Comparison of ENCODE assay signal across 14 cellular contexts in the genomic region with DNA sequence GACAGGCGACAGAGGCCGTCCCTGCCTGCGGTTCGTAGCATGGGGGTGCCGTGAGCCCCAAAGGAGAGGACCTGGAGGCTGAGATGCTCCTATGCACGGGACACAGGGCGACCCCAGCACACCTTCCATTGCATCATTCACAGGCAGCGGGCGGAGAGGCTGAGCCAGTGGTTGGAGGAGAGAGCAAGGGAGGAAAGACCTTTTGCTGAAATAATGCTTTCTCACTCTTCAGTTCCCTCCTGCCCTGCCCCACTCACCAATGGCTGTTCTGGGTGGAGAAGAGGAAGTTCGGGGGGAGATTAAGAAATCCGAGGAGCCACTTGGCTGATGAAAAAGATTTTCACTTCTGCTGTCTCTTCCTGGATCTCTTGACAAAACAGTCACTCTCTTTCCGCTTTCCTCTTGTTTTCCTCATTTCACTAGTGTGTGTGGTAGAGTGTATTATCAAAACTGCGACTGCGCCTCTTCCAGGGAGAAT. TPM values are rescaled to one million over a fixed set of nuclear protein-coding genes. Genes with fewer than 3 reads are reported as not detected.
DNase-seq lines count a peak whose midpoint lies in the region; ATAC-seq and TF ChIP-seq lines count a peak whose summit lies in the region.
"Had no signal": no experiment of that assay in that cellular context is flagged by ENCODE, and none has a peak within 500 bp of the region (broad histone marks: within the 10 kb centered on the region; RNA-seq: fewer than 3 reads in every experiment).

A gene with protein sequence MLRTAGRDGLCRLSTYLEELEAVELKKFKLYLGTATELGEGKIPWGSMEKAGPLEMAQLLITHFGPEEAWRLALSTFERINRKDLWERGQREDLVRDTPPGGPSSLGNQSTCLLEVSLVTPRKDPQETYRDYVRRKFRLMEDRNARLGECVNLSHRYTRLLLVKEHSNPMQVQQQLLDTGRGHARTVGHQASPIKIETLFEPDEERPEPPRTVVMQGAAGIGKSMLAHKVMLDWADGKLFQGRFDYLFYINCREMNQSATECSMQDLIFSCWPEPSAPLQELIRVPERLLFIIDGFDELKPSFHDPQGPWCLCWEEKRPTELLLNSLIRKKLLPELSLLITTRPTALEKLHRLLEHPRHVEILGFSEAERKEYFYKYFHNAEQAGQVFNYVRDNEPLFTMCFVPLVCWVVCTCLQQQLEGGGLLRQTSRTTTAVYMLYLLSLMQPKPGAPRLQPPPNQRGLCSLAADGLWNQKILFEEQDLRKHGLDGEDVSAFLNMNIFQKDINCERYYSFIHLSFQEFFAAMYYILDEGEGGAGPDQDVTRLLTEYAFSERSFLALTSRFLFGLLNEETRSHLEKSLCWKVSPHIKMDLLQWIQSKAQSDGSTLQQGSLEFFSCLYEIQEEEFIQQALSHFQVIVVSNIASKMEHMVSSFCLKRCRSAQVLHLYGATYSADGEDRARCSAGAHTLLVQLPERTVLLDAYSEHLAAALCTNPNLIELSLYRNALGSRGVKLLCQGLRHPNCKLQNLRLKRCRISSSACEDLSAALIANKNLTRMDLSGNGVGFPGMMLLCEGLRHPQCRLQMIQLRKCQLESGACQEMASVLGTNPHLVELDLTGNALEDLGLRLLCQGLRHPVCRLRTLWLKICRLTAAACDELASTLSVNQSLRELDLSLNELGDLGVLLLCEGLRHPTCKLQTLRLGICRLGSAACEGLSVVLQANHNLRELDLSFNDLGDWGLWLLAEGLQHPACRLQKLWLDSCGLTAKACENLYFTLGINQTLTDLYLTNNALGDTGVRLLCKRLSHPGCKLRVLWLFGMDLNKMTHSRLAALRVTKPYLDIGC (minus strand): TSS at position 181 of the 478 bp plus-strand sequence. CDS start 140 bp downstream, at position 41.

- BruUV-seq in Caco-2 (replicated peaks; lab: Mats Ljungman, UMichigan) = no TSS peak
- no TSS peak for BruUV-seq in mammary epithelial cell (replicated peaks; lab: Mats Ljungman, UMichigan)

- no peaks in the 10 kb centered on the region for H3K27me3 ChIP-seq in Caco-2 (replicated peaks; ENCODE audit: control insufficient read depth, insufficient read depth, low read length)
- H3K27me3 ChIP-seq in mammary epithelial cell (ENCODE audit: insufficient read depth, low read length) = no peaks in the 10 kb centered on the region
- H3K27me3 ChIP-seq: brain microvascular endothelial cell had no signal

- CTCF ChIA-PET in Caco-2 (lab: Charles Lee) = no interaction called here
- CTCF ChIA-PET in mammary epithelial cell (lab: Charles Lee; ENCODE audit: low non-redundant PET) = no interaction called here

- no peaks in the 10 kb centered on the region for H3K27me3 Mint-ChIP-seq in Caco-2 (ENCODE audit: insufficient read depth, unreplicated experiment)
- H3K27me3 Mint-ChIP-seq in natural killer cell treated with Interleukin-12 subunit alpha and Interleukin-12 subunit beta and Interleukin-15 and Interleukin-18, amount 100 ng/mL, for 72 hours = peaks cover 26 to 28% of the 10 kb centered on the region in 2 donors

- no peak within 1 kb of the TSS for H3K4me2 ChIP-seq in mammary epithelial cell (ENCODE audit: insufficient read depth, low read depth, low read length)

- H3K4me3 ChIP-seq in Caco-2 (ENCODE audit: low read depth, low read length) (no peak within 1 kb of the TSS), mammary epithelial cell (replicated peaks in 1 of 3; ENCODE audit: insufficient read depth in 1 of 3, low read depth in 2 of 3, low read length in 3 of 3) (no peak within 1 kb of the TSS)

- H3K36me3 ChIP-seq in Caco-2 (ENCODE audit: control insufficient read depth, insufficient read depth, low read length) (no peaks in the 10 kb centered on the region), mammary epithelial cell (ENCODE audit: insufficient read depth, low read length) (no peaks in the 10 kb centered on the region)
- H3K36me3 ChIP-seq: brain microvascular endothelial cell had no signal

- no peak within 1 kb of the TSS for H3K27ac ChIP-seq in mammary epithelial cell (ENCODE audit: insufficient read depth, low read depth, low read length)
- H3K27ac ChIP-seq: brain microvascular endothelial cell had no signal

- H2AFZ ChIP-seq in mammary epithelial cell (ENCODE audit: low read depth, low read length) = no peak within 1 kb of the TSS

- peak within 1 kb of the TSS; percentile 79 for H3K27ac Mint-ChIP-seq in Caco-2 (ENCODE audit: unreplicated experiment)
- H3K27ac Mint-ChIP-seq in natural killer cell treated with Interleukin-12 subunit alpha and Interleukin-12 subunit beta and Interleukin-15 and Interleukin-18, amount 100 ng/mL, for 72 hours = peak within 1 kb of the TSS in 1 of 2 donors; percentile 67
- H3K27ac Mint-ChIP-seq: activated T-helper 2 cell treated with anti-CD3 and anti-CD28 coated beads, Interferon-gamma antibody, Interleukin-2, Interleukin-4, amounts not matched to agents 10 μg/mL and 5 μg/mL and 100 μg/mL, durations not matched to agents 14 hours and 24 hours and 36 hours had no signal

- no peaks in the 10 kb centered on the region for H4K20me1 ChIP-seq in mammary epithelial cell (ENCODE audit: insufficient read depth, low read length)

- DNase-seq in Caco-2 = no peak
- DNase-seq in NOMO-1 treated with dmso at 0.1 percent for 144 hours (lab: John Stamatoyannopoulos, UW; ENCODE audit: unreplicated experiment) = peak; percentile 94
- DNase-seq in Right ventricle myocardium superior = peak; percentile 51
- no peak for DNase-seq in natural killer cell treated with Interleukin-12 subunit alpha and Interleukin-12 subunit beta and Interleukin-15 and Interleukin-18, amount 100 ng/mL, for 72 hours (ENCODE audit: low spot score)
- DNase-seq in NAMALWA (ENCODE audit: low spot score) = no peak
- no peak for DNase-seq in kidney tubule cell (ENCODE audit: low spot score)
- no peak for DNase-seq in mammary epithelial cell
- no peak for DNase-seq in occipital lobe (lab: John Stamatoyannopoulos, UW)
- DNase-seq: activated CD4-positive, alpha-beta T cell treated with anti-CD3 and anti-CD28 coated beads for 1 hour; brain microvascular endothelial cell; NCI-H1105 treated with DMSO at 0.1 percent for 48 hours; NCI-H524 had no signal

- no peaks in the 10 kb centered on the region for H3K9me3 Mint-ChIP-seq in Caco-2 (ENCODE audit: unreplicated experiment)
- H3K9me3 Mint-ChIP-seq in natural killer cell treated with Interleukin-12 subunit alpha and Interleukin-12 subunit beta and Interleukin-15 and Interleukin-18, amount 100 ng/mL, for 72 hours = no peaks in the 10 kb centered on the region
- H3K9me3 Mint-ChIP-seq: activated T-helper 2 cell treated with anti-CD3 and anti-CD28 coated beads, Interferon-gamma antibody, Interleukin-2, Interleukin-4, amounts not matched to agents 10 μg/mL and 5 μg/mL and 100 μg/mL, durations not matched to agents 14 hours and 24 hours and 36 hours had no signal

- H3K79me2 ChIP-seq in mammary epithelial cell (ENCODE audit: insufficient read depth, low read length) = no peaks in the 10 kb centered on the region

- no peak for TF ChIP-seq CTCF in Caco-2 (IDR thresholded peaks at IDR 0.05; ENCODE audit: insufficient read depth in 1 of 2, low read depth in 1 of 2, low read length in 1 of 2, severe bottlenecking in 1 of 2, unreplicated experiment in 1 of 2)
- no peak for TF ChIP-seq CTCF in mammary epithelial cell (conservative IDR thresholded peaks at IDR 0.05 in 1 of 2, IDR thresholded peaks at IDR 0.05 in 1 of 2; ENCODE audit: extremely low read depth in 1 of 2, insufficient read depth in 1 of 2, low read depth in 1 of 2, low read length in 2 of 2)

- peaks cover 6% of the 10 kb centered on the region for H3K36me3 Mint-ChIP-seq in Caco-2 (ENCODE audit: insufficient read depth, unreplicated experiment)
- no peaks in the 10 kb centered on the region for H3K36me3 Mint-ChIP-seq in natural killer cell treated with Interleukin-12 subunit alpha and Interleukin-12 subunit beta and Interleukin-15 and Interleukin-18, amount 100 ng/mL, for 72 hours

- H3K4me1 ChIP-seq in Caco-2 (no peaks in the 10 kb centered on the region), mammary epithelial cell (ENCODE audit: insufficient read depth, low read length) (no peaks in the 10 kb centered on the region)

- POLR2A ChIA-PET in Caco-2 (lab: Charles Lee) = no interaction called here

- H3K4me1 Mint-ChIP-seq in Caco-2 (ENCODE audit: low read depth, unreplicated experiment) = peaks cover 7% of the 10 kb centered on the region
- H3K4me1 Mint-ChIP-seq in natural killer cell treated with Interleukin-12 subunit alpha and Interleukin-12 subunit beta and Interleukin-15 and Interleukin-18, amount 100 ng/mL, for 72 hours (ENCODE audit: low read depth in 2 of 2) = no peaks in the 10 kb centered on the region

- no peak within 1 kb of the TSS for H3K4me3 Mint-ChIP-seq in Caco-2 (ENCODE audit: unreplicated experiment)
- H3K4me3 Mint-ChIP-seq in natural killer cell treated with Interleukin-12 subunit alpha and Interleukin-12 subunit beta and Interleukin-15 and Interleukin-18, amount 100 ng/mL, for 72 hours = peak within 1 kb of the TSS; percentile 84

- intact Hi-C loops in Caco-2 (cut with micrococcal nuclease; ENCODE audit: unreplicated experiment) (no loop called here), Right ventricle myocardium superior (cut with DNase I) (no loop called here), mammary epithelial cell (cut with micrococcal nuclease) (no loop called here)

- H3K9me3 ChIP-seq in Caco-2 (no peaks in the 10 kb centered on the region), mammary epithelial cell (replicated peaks; ENCODE audit: insufficient read depth, low read length) (peaks cover 9% of the 10 kb centered on the region)

- H3K9ac ChIP-seq in mammary epithelial cell (ENCODE audit: insufficient read depth, low read length) = no peak within 1 kb of the TSS

- 76% methylated on average over 13 of the region's 14 CpGs for WGBS in mammary epithelial cell (ENCODE audit: low coverage, missing lambda C conversion rate)

- peak; percentile 76 for ATAC-seq in Right ventricle myocardium superior (ENCODE audit: poor library complexity)
- ATAC-seq in natural killer cell treated with Interleukin-12 subunit alpha and Interleukin-12 subunit beta and Interleukin-15 and Interleukin-18, amount 100 ng/mL, for 72 hours = peak; percentile 32 to 72

- dilution Hi-C loops in mammary epithelial cell (cut with HindIII; ENCODE audit: low sequenced_read_pairs) = no loop called here

- in situ Hi-C loops in mammary epithelial cell (cut with MboI; ENCODE audit: low sequenced_read_pairs in 2 of 2) = loop anchor here in 1 of 2 donors (25.0 kb wide), 1 partner anchor 213 kb away; no protein-coding TSS in a partner anchor

RNA-seq across cellular contexts. Expression of the gene that starts here (rescaled TPM):
- total RNA-seq in Caco-2 (2022) = not detected in 2 replicates
- 0.22 TPM for total RNA-seq in Right ventricle myocardium superior
- total RNA-seq in natural killer cell treated with Interleukin-12 subunit alpha and Interleukin-12 subunit beta and Interleukin-15 and Interleukin-18, amount 100 ng/mL, for 72 hours = 1 to 10 TPM in 1 of 2 donors, not detected in 1; 3.0 TPM
- total RNA-seq in mammary epithelial cell = not detected
- not detected for polyA plus RNA-seq in mammary epithelial cell
- polyA minus RNA-seq in mammary epithelial cell = not detected
- total RNA-seq in occipital lobe = 0.16 TPM
- total RNA-seq: activated T-helper 2 cell treated with anti-CD3 and anti-CD28 coated beads, Interferon-gamma antibody, Interleukin-2, Interleukin-4, amounts not matched to agents 10 μg/mL and 5 μg/mL and 100 μg/mL, durations not matched to agents 14 hours and 24 hours and 36 hours; SK-MEL-5 had no signal

Comparison
In these comparisons a context has a peak if more than half of its experiments do, and no peak if none do; other contexts are left out.
1. Peak in DNase-seq and ATAC-seq in Right ventricle myocardium superior; RNA of the gene not detected or under 1 TPM.